In the genomic region with DNA sequence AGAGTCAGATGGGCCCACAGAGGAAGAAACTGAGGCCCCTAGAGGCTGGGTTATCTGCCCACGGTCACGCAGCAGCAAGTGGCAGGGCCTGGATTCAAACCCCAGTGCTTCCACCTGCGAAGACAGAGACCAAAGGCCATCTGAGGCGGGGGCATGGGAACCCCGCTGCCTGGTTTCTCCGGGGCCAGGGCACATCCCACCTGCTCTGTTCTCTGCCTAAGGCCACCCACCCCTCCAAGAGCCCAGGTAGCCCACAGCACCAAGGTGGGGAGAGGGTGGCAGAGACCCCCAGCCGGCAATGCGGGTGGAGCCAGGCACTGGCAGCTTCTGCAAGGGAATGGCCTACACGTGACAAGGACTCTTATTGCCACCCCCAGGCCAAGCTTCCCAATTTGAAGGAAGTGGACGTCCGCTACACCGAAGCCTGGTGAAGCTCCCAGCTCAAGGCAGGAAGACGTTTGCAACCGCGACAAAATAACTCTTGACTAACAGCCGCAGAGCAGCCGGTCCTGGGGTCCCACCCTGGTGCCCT, we compare ENCODE assay signal across 20 cellular contexts.
"Had no signal": no experiment of that assay in that cellular context is flagged by ENCODE, and none has a peak within 500 bp of the region (broad histone marks: within the 10 kb centered on the region; RNA-seq: fewer than 3 reads in every experiment).

No MANE protein-coding gene starts in this region.

- H3K36me3 ChIP-seq: uterus had no signal

- H3K27me3 ChIP-seq: gastroesophageal sphincter, heart right ventricle, neutrophil, pancreas, tibial artery, uterus had no signal

- H3K4me1 Mint-ChIP-seq: immature natural killer cell had no signal

- H3K9me3 ChIP-seq: gastroesophageal sphincter, heart right ventricle, neutrophil, pancreas, tibial artery, uterus had no signal

- ATAC-seq: activated T-cell treated with anti-CD3 and anti-CD28 coated beads, Interleukin-2, amount 50 U/mL, for 4 hours; esophagus mucosa; gastroesophageal sphincter; heart right ventricle; naive thymus-derived CD8-positive, alpha-beta T cell had no signal

- H3K4me3 Mint-ChIP-seq: activated naive CD4-positive, alpha-beta T cell treated with anti-CD3 and anti-CD28 coated beads for 36 hours; activated T-cell treated with anti-CD3 and anti-CD28 coated beads, Interleukin-2, amount 50 U/mL, for 4 hours; brain; immature natural killer cell; naive thymus-derived CD8-positive, alpha-beta T cell had no signal

- H3K27ac ChIP-seq: coronary artery, gastroesophageal sphincter, heart right ventricle, neutrophil, tibial artery, uterus, VCaP had no signal

- H3K9me3 Mint-ChIP-seq: activated naive CD4-positive, alpha-beta T cell treated with anti-CD3 and anti-CD28 coated beads for 36 hours; activated T-cell treated with anti-CD3 and anti-CD28 coated beads, Interleukin-2, amount 50 U/mL, for 4 hours; brain; immature natural killer cell; naive thymus-derived CD8-positive, alpha-beta T cell had no signal

- H3K27me3 Mint-ChIP-seq: brain; naive thymus-derived CD8-positive, alpha-beta T cell had no signal

- DNase-seq: activated CD4-positive, alpha-beta T cell treated with anti-CD3 and anti-CD28 coated beads, Interleukin-2, amount 50 U/mL, for 1 hour; activated CD4-positive, CD25-positive, alpha-beta regulatory T cell treated with anti-CD3 and anti-CD28 coated beads, Interleukin-2, amount 50 U/mL, for 72 hours; activated CD8-positive, alpha-beta memory T cell treated with anti-CD3 and anti-CD28 coated beads, Interleukin-2, amount 50 U/mL, for 4 hours; activated naive CD4-positive, alpha-beta T cell treated with anti-CD3 and anti-CD28 coated beads for 36 hours; activated T-cell treated with anti-CD3 and anti-CD28 coated beads, Interleukin-2, amount 50 U/mL, for 4 hours; central memory CD4-positive, alpha-beta T cell; heart right ventricle; immature natural killer cell; naive thymus-derived CD8-positive, alpha-beta T cell; pancreas; stimulated activated naive CD4-positive, alpha-beta T cell treated with Interleukin-2 at 50 U/mL for 16 hours; T-helper 2 cell; tibial artery; uterus had no signal

- H3K4me3 ChIP-seq: coronary artery, gastroesophageal sphincter, heart right ventricle, pancreas, tibial artery, uterus had no signal
